Comparison of ENCODE assay signal across 8 cellular contexts in genomic region chr10:79195091-79195923, GRCh38.
DNase-seq lines count a peak whose midpoint lies in the region; ATAC-seq, FAIRE-seq and TF ChIP-seq lines count a peak whose summit lies in the region.

No MANE protein-coding gene starts in this region.

- peaks cover 5% of the 10 kb centered on the region for H3K4me1 Mint-ChIP-seq in activated T-cell treated with anti-CD3 and anti-CD28 coated beads, Interleukin-2, amount 50 U/mL, for 72 hours (ENCODE audit: low read depth)
- peaks cover 48% of the 10 kb centered on the region for H3K4me1 Mint-ChIP-seq in nephron

- H3K9me3 ChIP-seq in HUES48 (ENCODE audit: control insufficient read depth, insufficient read depth, low read length), result no peaks in the 10 kb centered on the region

- H3K27ac ChIP-seq in HUES48 (ENCODE audit: low read depth, low read length), result peak overlapping the region; percentile 69

- ATAC-seq in activated T-cell treated with anti-CD3 and anti-CD28 coated beads, Interleukin-2, amount 50 U/mL, for 72 hours (replicated peaks in 1 of 2), result peak; percentile 85 to 88

- DNase-seq in COLO668 (lab: John Stamatoyannopoulos, UW; ENCODE audit: unreplicated experiment) (peak; percentile 77), GM20000 (ENCODE audit: low spot score) (peak; percentile 84), RCC 7860 (ENCODE audit: low spot score) (peak; percentile 77), fibroblast of mammary gland (ENCODE audit: low read depth) (peak; percentile 78)
- peak; percentile 76 to 83 for DNase-seq in activated T-cell treated with anti-CD3 and anti-CD28 coated beads, Interleukin-2, amount 50 U/mL, for 72 hours
- DNase-seq in stimulated activated naive CD4-positive, alpha-beta T cell (lab: John Stamatoyannopoulos, UW), result peak; percentile 42 to 79 (median 65)

- TF ChIP-seq CTCF in GM20000 (IDR thresholded peaks at IDR 0.05; ENCODE audit: extremely low read depth, missing control alignments) (peak; percentile 90), fibroblast of mammary gland (conservative IDR thresholded peaks at IDR 0.05; ENCODE audit: control insufficient read depth, insufficient read depth, low read depth, low read length) (peak; percentile 77), nephron (IDR thresholded peaks at IDR 0.05; ENCODE audit: unreplicated experiment in 3 of 3) (peak; percentile 93 to 98 (median 98))

- H3K27me3 Mint-ChIP-seq in activated T-cell treated with anti-CD3 and anti-CD28 coated beads, Interleukin-2, amount 50 U/mL, for 72 hours (ENCODE audit: low read depth), result no peaks in the 10 kb centered on the region
- H3K27me3 Mint-ChIP-seq in nephron (ENCODE audit: low read depth), result no peaks in the 10 kb centered on the region

- no peak overlapping the region for H3K27ac Mint-ChIP-seq in activated T-cell treated with anti-CD3 and anti-CD28 coated beads, Interleukin-2, amount 50 U/mL, for 72 hours
- H3K27ac Mint-ChIP-seq in nephron, result peak overlapping the region; percentile 66 to 89 (median 73)

- no peaks in the 10 kb centered on the region for H3K27me3 ChIP-seq in HUES48 (ENCODE audit: control insufficient read depth, insufficient read depth, low read length)

- H3K9ac ChIP-seq in HUES48 (ENCODE audit: low read depth, low read length), result no peak overlapping the region

- no peaks in the 10 kb centered on the region for H3K36me3 ChIP-seq in HUES48 (ENCODE audit: control insufficient read depth, insufficient read depth, low read length)

- no peak for FAIRE-seq in RCC 7860 (lab: Jason Lieb, UNC)

- no peak overlapping the region for H3K4me3 ChIP-seq in HUES48 (ENCODE audit: low read depth, low read length)
- no peak overlapping the region for H3K4me3 ChIP-seq in fibroblast of mammary gland (ENCODE audit: control insufficient read depth, low read depth, low read length)

- H3K4me3 Mint-ChIP-seq in activated T-cell treated with anti-CD3 and anti-CD28 coated beads, Interleukin-2, amount 50 U/mL, for 72 hours, result no peak overlapping the region
- no peak overlapping the region for H3K4me3 Mint-ChIP-seq in nephron

- H3K9me3 Mint-ChIP-seq in activated T-cell treated with anti-CD3 and anti-CD28 coated beads, Interleukin-2, amount 50 U/mL, for 72 hours, result no peaks in the 10 kb centered on the region
- no peaks in the 10 kb centered on the region for H3K9me3 Mint-ChIP-seq in nephron

- H3K36me3 Mint-ChIP-seq in activated T-cell treated with anti-CD3 and anti-CD28 coated beads, Interleukin-2, amount 50 U/mL, for 72 hours (ENCODE audit: insufficient read depth in 2 of 2), result no peaks in the 10 kb centered on the region
- H3K36me3 Mint-ChIP-seq in nephron (ENCODE audit: low read depth), result peaks cover 16% of the 10 kb centered on the region

- peaks cover 9% of the 10 kb centered on the region; the same call in 1 of the 2 replicates for H3K4me1 ChIP-seq in HUES48 (ENCODE audit: control insufficient read depth, insufficient read depth, low read length)
